1 cellular context compared by ENCODE assay signal in genomic region chr7:117757440-117757839, GRCh38.
A peak's percentile ranks its signal among the peaks of the same experiment; 100 is the strongest.
TF ChIP-seq lines count a peak whose summit lies in the region.

No MANE protein-coding gene starts in this region.

TF ChIP-seq in K562, 482 proteins besides CTCF, POLR2A, EP300 and RAD21 (continued from another document):
- TF ChIP-seq ELK1 (CRISPR knock-in tag; IDR thresholded peaks at IDR 0.05), result no peak
- no peak for TF ChIP-seq POLR3A (IDR thresholded peaks at IDR 0.05; ENCODE audit: borderline replicate concordance, extremely low read depth, insufficient read depth, insufficient read length)
- TF ChIP-seq ASH1L (IDR thresholded peaks at IDR 0.05; ENCODE audit: borderline replicate concordance, low read depth, partially characterized antibody), result no peak
- TF ChIP-seq ZBTB33 (CRISPR knock-in tag; IDR thresholded peaks at IDR 0.05), result no peak
- TF ChIP-seq ARID4B (CRISPR knock-in tag; IDR thresholded peaks at IDR 0.05), result no peak
- peak; percentile 43; the same call in 1 of the 2 replicates for TF ChIP-seq PBX2 (CRISPR knock-in tag; IDR thresholded peaks at IDR 0.05; ENCODE audit: low read depth)
- peak; percentile 27; the same call in 1 of the 2 replicates for TF ChIP-seq PBX2 (tag; conservative IDR thresholded peaks at IDR 0.05; ENCODE audit: low read depth)
- TF ChIP-seq SIRT6 (IDR thresholded peaks at IDR 0.05; ENCODE audit: low read depth, low read length), result no peak
- TF ChIP-seq RERE (CRISPR knock-in tag; IDR thresholded peaks at IDR 0.05; ENCODE audit: borderline replicate concordance), result no peak
- TF ChIP-seq JUNB (CRISPR knock-in tag; conservative IDR thresholded peaks at IDR 0.05), result no peak
- 0 out of 2 replicates have a peak, but pooled peaks have one; percentile 16 for TF ChIP-seq SMAD4 (CRISPR knock-in tag; conservative IDR thresholded peaks at IDR 0.05)
- no peak for TF ChIP-seq GATAD2B (IDR thresholded peaks at IDR 0.05; ENCODE audit: borderline replicate concordance)
- TF ChIP-seq NFIC (IDR thresholded peaks at IDR 0.05), result no peak
- TF ChIP-seq ZKSCAN8 (CRISPR knock-in tag; IDR thresholded peaks at IDR 0.05), result no peak; the same call in 1 of the 2 replicates
- no peak for TF ChIP-seq NELFE (IDR thresholded peaks at IDR 0.05; ENCODE audit: insufficient read depth, insufficient read length)
- no peak for TF ChIP-seq ZNF263 (CRISPR knock-in tag; IDR thresholded peaks at IDR 0.05; ENCODE audit: borderline replicate concordance)
- no peak for TF ChIP-seq ZNF217 (CRISPR knock-in tag; IDR thresholded peaks at IDR 0.05)
- no peak for TF ChIP-seq ZBTB8A (IDR thresholded peaks at IDR 0.05; ENCODE audit: partially characterized antibody)
- no peak for TF ChIP-seq RHOXF2B (CRISPR knock-in tag; conservative IDR thresholded peaks at IDR 0.05)
- TF ChIP-seq ZNF12 (CRISPR knock-in tag; IDR thresholded peaks at IDR 0.05), result no peak
- TF ChIP-seq ZNF280A (IDR thresholded peaks at IDR 0.05; ENCODE audit: low read depth, partially characterized antibody), result no peak
- no peak for TF ChIP-seq PHB2 (IDR thresholded peaks at IDR 0.05; ENCODE audit: low read depth)
- no peak for TF ChIP-seq ZBED1 (IDR thresholded peaks at IDR 0.05)
- TF ChIP-seq PKNOX1 (IDR thresholded peaks at IDR 0.05), result peak; percentile 85
- TF ChIP-seq SMAD3 (CRISPR knock-in tag; conservative IDR thresholded peaks at IDR 0.05), result no peak
- TF ChIP-seq ERF (CRISPR knock-in tag; IDR thresholded peaks at IDR 0.05), result no peak
- TF ChIP-seq MCM2 (IDR thresholded peaks at IDR 0.05; ENCODE audit: low read depth), result no peak
- no peak for TF ChIP-seq UBTF (IDR thresholded peaks at IDR 0.05; ENCODE audit: borderline replicate concordance in 1 of 2, low read depth in 2 of 2, low read length in 2 of 2)
- no peak for TF ChIP-seq ELF1 (tag; IDR thresholded peaks at IDR 0.05)
- TF ChIP-seq THRA (IDR thresholded peaks at IDR 0.05), result no peak
